ENCODE assay signal across 19 cellular contexts in genomic region chr2:172333206-172333605, GRCh38.
"Had no signal": no experiment of that assay in that cellular context is flagged by ENCODE, and none has a peak within 500 bp of the region (broad histone marks: within the 10 kb centered on the region; RNA-seq: fewer than 3 reads in every experiment).

No MANE protein-coding gene starts in this region.

- H3K4me3 ChIP-seq: colonic mucosa, gastroesophageal sphincter, heart right ventricle, vagina had no signal

- H3K4me1 ChIP-seq: gastroesophageal sphincter, vagina had no signal

- H3K27me3 Mint-ChIP-seq: activated CD4-positive, alpha-beta memory T cell treated with anti-CD3 and anti-CD28 coated beads for 36 hours; activated naive CD8-positive, alpha-beta T cell; central memory CD8-positive, alpha-beta T cell; natural killer cell treated with Interleukin-12 subunit alpha and Interleukin-12 subunit beta and Interleukin-15 and Interleukin-18, amount 100 ng/mL, for 72 hours had no signal

- H3K27ac ChIP-seq: brain microvascular endothelial cell, colonic mucosa, gastroesophageal sphincter, heart right ventricle, vagina had no signal

- ATAC-seq: esophagus mucosa; gastroesophageal sphincter; heart right ventricle; natural killer cell treated with Interleukin-12 subunit alpha and Interleukin-12 subunit beta and Interleukin-15 and Interleukin-18, amount 100 ng/mL, for 72 hours; stimulated activated naive CD8-positive, alpha-beta T cell treated with anti-CD3 and anti-CD28 coated beads, Interleukin-15, Interleukin-2, amounts not matched to agents 100 U/mL and 50 U/mL, for 24 hours had no signal

- H3K4me3 Mint-ChIP-seq: activated B cell treated with CpG ODN at 0.5 μM for 24 hours; activated CD4-positive, alpha-beta memory T cell treated with anti-CD3 and anti-CD28 coated beads for 36 hours; activated naive CD8-positive, alpha-beta T cell; central memory CD8-positive, alpha-beta T cell; natural killer cell treated with Interleukin-12 subunit alpha and Interleukin-12 subunit beta and Interleukin-15 and Interleukin-18, amount 100 ng/mL, for 72 hours had no signal

- H3K36me3 Mint-ChIP-seq: activated CD4-positive, alpha-beta memory T cell treated with anti-CD3 and anti-CD28 coated beads for 36 hours; activated naive CD8-positive, alpha-beta T cell; natural killer cell treated with Interleukin-12 subunit alpha and Interleukin-12 subunit beta and Interleukin-15 and Interleukin-18, amount 100 ng/mL, for 72 hours had no signal

- H3K4me1 Mint-ChIP-seq: central memory CD8-positive, alpha-beta T cell had no signal

- H3K9me3 ChIP-seq: colonic mucosa, gastroesophageal sphincter, heart right ventricle, vagina had no signal

- H3K9me3 Mint-ChIP-seq: activated B cell treated with CpG ODN at 0.5 μM for 24 hours; activated CD4-positive, alpha-beta memory T cell treated with anti-CD3 and anti-CD28 coated beads for 36 hours; central memory CD8-positive, alpha-beta T cell; natural killer cell treated with Interleukin-12 subunit alpha and Interleukin-12 subunit beta and Interleukin-15 and Interleukin-18, amount 100 ng/mL, for 72 hours had no signal

- H3K36me3 ChIP-seq: brain microvascular endothelial cell, colonic mucosa, gastroesophageal sphincter, heart right ventricle, vagina had no signal

- H3K27me3 ChIP-seq: brain microvascular endothelial cell, colonic mucosa, gastroesophageal sphincter, heart right ventricle, vagina had no signal

- DNase-seq: activated B cell treated with CpG ODN at 0.5 μM for 24 hours; activated CD4-positive, alpha-beta memory T cell treated with anti-CD3 and anti-CD28 coated beads for 36 hours; activated CD4-positive, alpha-beta T cell treated with anti-CD3 and anti-CD28 coated beads for 4 hours; activated T-cell treated with anti-CD3 and anti-CD28 coated beads for 4 hours; brain microvascular endothelial cell; colonic mucosa; heart right ventricle; nucleus accumbens; stimulated activated CD4-positive, alpha-beta T cell treated with anti-CD3 and anti-CD28 coated beads, Interleukin-2, amount 100 ng/mL, for 24 hours; stimulated activated naive CD8-positive, alpha-beta T cell treated with anti-CD3 and anti-CD28 coated beads, Interleukin-15, Interleukin-2, amounts not matched to agents 100 U/mL and 50 U/mL, for 24 hours; substantia nigra; T-helper 9 cell; trophoblast cell had no signal

- H3K27ac Mint-ChIP-seq: activated B cell treated with CpG ODN at 0.5 μM for 24 hours; activated CD4-positive, alpha-beta memory T cell treated with anti-CD3 and anti-CD28 coated beads for 36 hours; activated naive CD8-positive, alpha-beta T cell; natural killer cell treated with Interleukin-12 subunit alpha and Interleukin-12 subunit beta and Interleukin-15 and Interleukin-18, amount 100 ng/mL, for 72 hours had no signal
